1 cellular context compared by ENCODE assay signal in genomic region chr21:14325575-14325974, GRCh38.
TF ChIP-seq lines count a peak whose summit lies in the region.

No MANE protein-coding gene starts in this region.

TF ChIP-seq in HepG2, 621 proteins besides CTCF, POLR2A, EP300 and RAD21:
- TF ChIP-seq, protein P1, sequence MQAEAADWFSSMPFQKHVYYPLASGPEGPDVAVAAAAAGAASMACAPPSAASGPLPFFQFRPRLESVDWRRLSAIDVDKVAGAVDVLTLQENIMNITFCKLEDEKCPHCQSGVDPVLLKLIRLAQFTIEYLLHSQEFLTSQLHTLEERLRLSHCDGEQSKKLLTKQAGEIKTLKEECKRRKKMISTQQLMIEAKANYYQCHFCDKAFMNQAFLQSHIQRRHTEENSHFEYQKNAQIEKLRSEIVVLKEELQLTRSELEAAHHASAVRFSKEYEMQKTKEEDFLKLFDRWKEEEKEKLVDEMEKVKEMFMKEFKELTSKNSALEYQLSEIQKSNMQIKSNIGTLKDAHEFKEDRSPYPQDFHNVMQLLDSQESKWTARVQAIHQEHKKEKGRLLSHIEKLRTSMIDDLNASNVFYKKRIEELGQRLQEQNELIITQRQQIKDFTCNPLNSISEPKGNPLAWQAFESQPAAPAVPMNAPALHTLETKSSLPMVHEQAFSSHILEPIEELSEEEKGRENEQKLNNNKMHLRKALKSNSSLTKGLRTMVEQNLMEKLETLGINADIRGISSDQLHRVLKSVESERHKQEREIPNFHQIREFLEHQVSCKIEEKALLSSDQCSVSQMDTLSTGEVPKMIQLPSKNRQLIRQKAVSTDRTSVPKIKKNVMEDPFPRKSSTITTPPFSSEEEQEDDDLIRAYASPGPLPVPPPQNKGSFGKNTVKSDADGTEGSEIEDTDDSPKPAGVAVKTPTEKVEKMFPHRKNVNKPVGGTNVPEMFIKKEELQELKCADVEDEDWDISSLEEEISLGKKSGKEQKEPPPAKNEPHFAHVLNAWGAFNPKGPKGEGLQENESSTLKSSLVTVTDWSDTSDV (CRISPR knock-in tag; IDR thresholded peaks at IDR 0.05): no peak
- no peak for TF ChIP-seq CENPBD1 (CRISPR knock-in tag; IDR thresholded peaks at IDR 0.05; ENCODE audit: borderline replicate concordance, low read depth)
- TF ChIP-seq THAP9 (CRISPR knock-in tag; IDR thresholded peaks at IDR 0.05; ENCODE audit: borderline replicate concordance): no peak
- TF ChIP-seq, protein P2, sequence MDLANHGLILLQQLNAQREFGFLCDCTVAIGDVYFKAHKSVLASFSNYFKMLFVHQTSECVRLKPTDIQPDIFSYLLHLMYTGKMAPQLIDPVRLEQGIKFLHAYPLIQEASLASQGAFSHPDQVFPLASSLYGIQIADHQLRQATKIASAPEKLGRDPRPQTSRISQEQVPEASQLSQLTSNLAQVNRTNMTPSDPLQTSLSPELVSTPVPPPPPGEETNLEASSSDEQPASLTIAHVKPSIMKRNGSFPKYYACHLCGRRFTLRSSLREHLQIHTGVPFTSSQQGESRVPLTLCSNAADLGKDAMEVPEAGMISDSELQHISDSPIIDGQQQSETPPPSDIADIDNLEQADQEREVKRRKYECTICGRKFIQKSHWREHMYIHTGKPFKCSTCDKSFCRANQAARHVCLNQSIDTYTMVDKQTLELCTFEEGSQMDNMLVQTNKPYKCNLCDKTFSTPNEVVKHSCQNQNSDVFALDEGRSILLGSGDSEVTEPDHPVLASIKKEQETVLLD (CRISPR knock-in tag; IDR thresholded peaks at IDR 0.05; ENCODE audit: low read depth): no peak
- TF ChIP-seq TAF1 (CRISPR knock-in tag; IDR thresholded peaks at IDR 0.05): no peak
- no peak for TF ChIP-seq ZNF44 (CRISPR knock-in tag; IDR thresholded peaks at IDR 0.05)
- no peak for TF ChIP-seq NCOA5 (CRISPR knock-in tag; IDR thresholded peaks at IDR 0.05)
- TF ChIP-seq ISX (CRISPR knock-in tag; conservative IDR thresholded peaks at IDR 0.05): no peak
- TF ChIP-seq ZNF460 (CRISPR knock-in tag; IDR thresholded peaks at IDR 0.05; ENCODE audit: borderline replicate concordance): no peak
- no peak for TF ChIP-seq BRD4 (CRISPR knock-in tag; IDR thresholded peaks at IDR 0.05)
